3 cellular contexts compared by ENCODE assay signal in the genomic region with DNA sequence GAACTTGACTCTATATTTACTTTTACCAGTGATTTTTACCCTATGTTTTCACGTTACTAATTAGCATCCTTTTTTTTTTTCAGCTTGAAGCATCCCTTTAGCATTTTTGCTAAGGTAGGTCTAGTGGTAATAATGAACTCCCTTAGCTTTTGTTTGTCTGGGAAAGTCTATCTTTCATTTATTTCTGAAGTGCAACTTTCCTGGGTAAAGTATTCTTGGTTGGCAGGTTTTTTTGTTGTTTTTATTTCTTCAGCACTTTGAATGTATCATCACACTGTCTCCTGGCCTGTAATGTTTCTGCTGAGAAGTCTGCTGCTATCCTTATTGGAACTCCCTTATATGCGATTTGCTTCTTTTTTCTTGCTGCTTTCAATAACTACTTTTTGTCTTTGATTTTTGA.
"Had no signal": no experiment of that assay in that cellular context is flagged by ENCODE, and none has a peak within 500 bp of the region (broad histone marks: within the 10 kb centered on the region; RNA-seq: fewer than 3 reads in every experiment).

No MANE protein-coding gene starts in this region.

- H3K4me3 ChIP-seq: GM12878 had no signal

- DNase-seq: GDM1, GF-D8 had no signal
